Comparison of ENCODE assay signal across 1 cellular context in the genomic region with DNA sequence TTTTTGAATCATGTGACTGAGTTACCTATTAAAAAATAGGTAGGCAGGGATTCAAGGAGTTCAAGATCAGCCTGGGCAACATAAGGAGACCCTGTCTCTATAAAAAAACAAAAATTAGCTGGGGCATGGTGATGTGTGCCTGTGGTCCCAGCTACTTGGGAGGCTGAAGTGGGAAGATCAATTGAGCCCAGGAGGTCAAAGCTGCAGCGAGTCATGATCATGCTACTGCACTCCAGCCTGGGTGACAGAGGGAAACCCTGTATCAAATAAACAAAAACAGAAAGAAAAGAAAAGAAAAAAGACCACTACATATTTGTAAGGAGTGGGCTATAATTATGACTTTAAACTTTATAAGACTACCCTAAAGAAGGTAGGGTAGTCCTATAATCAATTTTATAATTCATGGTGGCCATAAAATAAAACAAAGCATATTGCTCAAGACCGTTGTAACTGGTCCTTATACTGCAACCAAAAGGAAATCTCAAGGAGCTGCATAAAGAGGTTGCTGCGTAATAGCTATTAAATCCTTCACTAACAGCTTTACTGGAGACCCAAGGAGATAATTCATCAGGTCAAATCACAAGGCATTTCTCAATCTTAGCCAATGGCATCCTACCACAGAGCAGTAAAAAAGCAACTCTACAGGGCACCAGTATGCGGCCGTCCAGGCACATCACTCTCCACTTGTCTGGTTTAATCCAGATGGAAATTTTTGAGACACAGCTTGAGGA.
TF ChIP-seq lines count a peak whose summit lies in the region.

No MANE protein-coding gene starts in this region.

TF ChIP-seq in IMR-90, 13 proteins besides CTCF, POLR2A, EP300 and RAD21 (continued from another document):
- TF ChIP-seq CEBPB (IDR thresholded peaks at IDR 0.05; ENCODE audit: low read depth, low read length) = 0 out of 2 replicates have a peak, but pooled peaks have one; percentile 3
